In genomic region chr3:198065897-198066296, GRCh38 we compare ENCODE assay signal across 2 cellular contexts.
TF ChIP-seq lines count a peak whose summit lies in the region.

No MANE protein-coding gene starts in this region.

TF ChIP-seq in HepG2, 621 proteins besides CTCF, POLR2A, EP300 and RAD21 (continued from another document):
- TF ChIP-seq POLR2AphosphoS2 (IDR thresholded peaks at IDR 0.05; ENCODE audit: low read depth, low read length), result no peak
- TF ChIP-seq, protein P1, sequence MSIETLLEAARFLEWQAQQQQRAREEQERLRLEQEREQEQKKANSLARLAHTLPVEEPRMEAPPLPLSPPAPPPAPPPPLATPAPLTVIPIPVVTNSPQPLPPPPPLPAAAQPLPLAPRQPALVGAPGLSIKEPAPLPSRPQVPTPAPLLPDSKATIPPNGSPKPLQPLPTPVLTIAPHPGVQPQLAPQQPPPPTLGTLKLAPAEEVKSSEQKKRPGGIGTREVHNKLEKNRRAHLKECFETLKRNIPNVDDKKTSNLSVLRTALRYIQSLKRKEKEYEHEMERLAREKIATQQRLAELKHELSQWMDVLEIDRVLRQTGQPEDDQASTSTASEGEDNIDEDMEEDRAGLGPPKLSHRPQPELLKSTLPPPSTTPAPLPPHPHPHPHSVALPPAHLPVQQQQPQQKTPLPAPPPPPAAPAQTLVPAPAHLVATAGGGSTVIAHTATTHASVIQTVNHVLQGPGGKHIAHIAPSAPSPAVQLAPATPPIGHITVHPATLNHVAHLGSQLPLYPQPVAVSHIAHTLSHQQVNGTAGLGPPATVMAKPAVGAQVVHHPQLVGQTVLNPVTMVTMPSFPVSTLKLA (IDR thresholded peaks at IDR 0.05), result peak; percentile 22; the same call in 1 of the 2 replicates
- TF ChIP-seq SIX1 (CRISPR knock-in tag; IDR thresholded peaks at IDR 0.05; ENCODE audit: borderline replicate concordance), result no peak
TF ChIP-seq in HepG2: peak in this region for 1.

TF ChIP-seq in K562, 482 proteins besides CTCF, POLR2A, EP300 and RAD21:
- TF ChIP-seq, protein P2, sequence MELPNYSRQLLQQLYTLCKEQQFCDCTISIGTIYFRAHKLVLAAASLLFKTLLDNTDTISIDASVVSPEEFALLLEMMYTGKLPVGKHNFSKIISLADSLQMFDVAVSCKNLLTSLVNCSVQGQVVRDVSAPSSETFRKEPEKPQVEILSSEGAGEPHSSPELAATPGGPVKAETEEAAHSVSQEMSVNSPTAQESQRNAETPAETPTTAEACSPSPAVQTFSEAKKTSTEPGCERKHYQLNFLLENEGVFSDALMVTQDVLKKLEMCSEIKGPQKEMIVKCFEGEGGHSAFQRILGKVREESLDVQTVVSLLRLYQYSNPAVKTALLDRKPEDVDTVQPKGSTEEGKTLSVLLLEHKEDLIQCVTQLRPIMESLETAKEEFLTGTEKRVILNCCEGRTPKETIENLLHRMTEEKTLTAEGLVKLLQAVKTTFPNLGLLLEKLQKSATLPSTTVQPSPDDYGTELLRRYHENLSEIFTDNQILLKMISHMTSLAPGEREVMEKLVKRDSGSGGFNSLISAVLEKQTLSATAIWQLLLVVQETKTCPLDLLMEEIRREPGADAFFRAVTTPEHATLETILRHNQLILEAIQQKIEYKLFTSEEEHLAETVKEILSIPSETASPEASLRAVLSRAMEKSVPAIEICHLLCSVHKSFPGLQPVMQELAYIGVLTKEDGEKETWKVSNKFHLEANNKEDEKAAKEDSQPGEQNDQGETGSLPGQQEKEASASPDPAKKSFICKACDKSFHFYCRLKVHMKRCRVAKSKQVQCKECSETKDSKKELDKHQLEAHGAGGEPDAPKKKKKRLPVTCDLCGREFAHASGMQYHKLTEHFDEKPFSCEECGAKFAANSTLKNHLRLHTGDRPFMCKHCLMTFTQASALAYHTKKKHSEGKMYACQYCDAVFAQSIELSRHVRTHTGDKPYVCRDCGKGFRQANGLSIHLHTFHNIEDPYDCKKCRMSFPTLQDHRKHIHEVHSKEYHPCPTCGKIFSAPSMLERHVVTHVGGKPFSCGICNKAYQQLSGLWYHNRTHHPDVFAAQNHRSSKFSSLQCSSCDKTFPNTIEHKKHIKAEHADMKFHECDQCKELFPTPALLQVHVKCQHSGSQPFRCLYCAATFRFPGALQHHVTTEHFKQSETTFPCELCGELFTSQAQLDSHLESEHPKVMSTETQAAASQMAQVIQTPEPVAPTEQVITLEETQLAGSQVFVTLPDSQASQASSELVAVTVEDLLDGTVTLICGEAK (IDR thresholded peaks at IDR 0.05), result peak; percentile 58; the same call in 1 of the 2 replicates
- TF ChIP-seq, protein P2 (CRISPR knock-in tag; IDR thresholded peaks at IDR 0.05), result no peak; the same call in 1 of the 2 replicates
- TF ChIP-seq MAFG (tag; conservative IDR thresholded peaks at IDR 0.05) (no peak), BRF1 (IDR thresholded peaks at IDR 0.05; ENCODE audit: borderline replicate concordance, extremely low read depth, insufficient read length) (no peak), PHF8 (IDR thresholded peaks at IDR 0.05; ENCODE audit: borderline replicate concordance, low read length) (no peak), PCBP2 (IDR thresholded peaks at IDR 0.05; ENCODE audit: low read depth, low read length, poor library complexity, severe bottlenecking) (no peak), NR4A1 (CRISPR knock-in tag; IDR thresholded peaks at IDR 0.05) (no peak), NR4A1 (tag; IDR thresholded peaks at IDR 0.05) (no peak)
